ENCODE assay signal across 25 cellular contexts in genomic region chr17:48676963-48677558, GRCh38. TPM values are rescaled to one million over a fixed set of nuclear protein-coding genes. Genes with fewer than 3 reads are reported as not detected.
"Had no signal": no experiment of that assay in that cellular context is flagged by ENCODE, and none has a peak within 500 bp of the region (broad histone marks: within the 10 kb centered on the region; RNA-seq: fewer than 3 reads in every experiment).

No MANE protein-coding gene starts in this region.

- ATAC-seq: heart left ventricle; stimulated activated memory B cell treated with anti-CD40 and anti-IgM and Interleukin-4, amounts not matched to agents 10 μg/mL and 1 μg/mL and 100 μg/mL, for 72 hours had no signal

- H3K4me3 ChIP-seq: heart left ventricle, prostate gland, spleen, tibial artery, upper lobe of left lung, uterus had no signal

- H3K36me3 Mint-ChIP-seq: naive B cell; stimulated activated memory B cell treated with anti-CD40 and anti-IgM and Interleukin-4, amounts not matched to agents 10 μg/mL and 1 μg/mL and 100 μg/mL, for 72 hours had no signal

- H3K36me3 ChIP-seq: heart left ventricle, prostate gland, spleen, tibial artery, upper lobe of left lung, uterus had no signal

- H3K9me3 Mint-ChIP-seq: naive B cell; nephron; stimulated activated memory B cell treated with anti-CD40 and anti-IgM and Interleukin-4, amounts not matched to agents 10 μg/mL and 1 μg/mL and 100 μg/mL, for 72 hours; stimulated activated naive CD8-positive, alpha-beta T cell treated with anti-CD3 and anti-CD28 coated beads, Interleukin-15, Interleukin-2, amounts not matched to agents 100 ng/mL and 50 ng/mL, for 24 hours had no signal

- DNase-seq: dermis blood vessel endothelial cell; heart left ventricle; hippocampal formation; kidney glomerular epithelial cell; mesendoderm; naive B cell; occipital lobe; spleen; stimulated activated CD4-positive, alpha-beta T cell treated with anti-CD3 and anti-CD28 coated beads, Interleukin-15, amount 100 ng/mL, for 24 hours; stimulated activated CD4-positive, alpha-beta T cell treated with anti-CD3 and anti-CD28 coated beads, Interleukin-1b, Interleukin-23, amount 100 ng/mL, for 48 hours; stimulated activated CD4-positive, alpha-beta T cell treated with anti-CD3 and anti-CD28 coated beads, Interleukin-4, amount 100 ng/mL, for 24 hours; tibial artery; upper lobe of left lung; uterus had no signal

- H3K4me1 ChIP-seq: parathyroid adenoma, prostate gland had no signal

- FAIRE-seq: frontal cortex had no signal

- H3K4me1 Mint-ChIP-seq: nephron; stimulated activated memory B cell treated with anti-CD40 and anti-IgM and Interleukin-4, amounts not matched to agents 10 μg/mL and 1 μg/mL and 100 μg/mL, for 72 hours had no signal

- H3K27ac ChIP-seq: heart left ventricle, parathyroid adenoma, prostate gland, spleen, tibial artery, upper lobe of left lung, uterus had no signal

- H3K4me3 Mint-ChIP-seq: naive B cell; nephron; stimulated activated memory B cell treated with anti-CD40 and anti-IgM and Interleukin-4, amounts not matched to agents 10 μg/mL and 1 μg/mL and 100 μg/mL, for 72 hours; stimulated activated naive CD8-positive, alpha-beta T cell treated with anti-CD3 and anti-CD28 coated beads, Interleukin-15, Interleukin-2, amounts not matched to agents 100 ng/mL and 50 ng/mL, for 24 hours had no signal

- H3K27ac Mint-ChIP-seq: nephron; stimulated activated memory B cell treated with anti-CD40 and anti-IgM and Interleukin-4, amounts not matched to agents 10 μg/mL and 1 μg/mL and 100 μg/mL, for 72 hours; stimulated activated naive CD8-positive, alpha-beta T cell treated with anti-CD3 and anti-CD28 coated beads, Interleukin-15, Interleukin-2, amounts not matched to agents 100 ng/mL and 50 ng/mL, for 24 hours had no signal

- H3K9me3 ChIP-seq: heart left ventricle, prostate gland, spleen, tibial artery, upper lobe of left lung, uterus had no signal

- H3K79me2 ChIP-seq: parathyroid adenoma had no signal

RNA-seq across cellular contexts. Expression of gene PRAC1, which starts 45.3 kb away (rescaled TPM):
- total RNA-seq: dermis blood vessel endothelial cell, frontal cortex, glomerular endothelial cell, heart left ventricle, liver, lung microvascular endothelial cell, occipital lobe, renal cortical epithelial cell, spleen, temporal lobe, upper lobe of left lung, uterus had no signal
- polyA plus RNA-seq: heart left ventricle, liver, spleen had no signal

RNA-seq across cellular contexts. Expression of gene PRAC2, which starts 45.9 kb away (rescaled TPM):
- total RNA-seq: dermis blood vessel endothelial cell, frontal cortex, glomerular endothelial cell, heart left ventricle, liver, lung microvascular endothelial cell, occipital lobe, renal cortical epithelial cell, spleen, temporal lobe, upper lobe of left lung, uterus had no signal
- polyA plus RNA-seq: heart left ventricle, liver, spleen had no signal

RNA-seq across cellular contexts. Expression of gene HOXB9, which starts 50.9 kb away (rescaled TPM):
- total RNA-seq: frontal cortex, heart left ventricle, liver, lung microvascular endothelial cell, occipital lobe, temporal lobe had no signal
- polyA plus RNA-seq: heart left ventricle, liver had no signal

RNA-seq across cellular contexts. Expression of gene HOXB13, which starts 51.5 kb away (rescaled TPM):
- total RNA-seq: dermis blood vessel endothelial cell, frontal cortex, glomerular endothelial cell, heart left ventricle, liver, lung microvascular endothelial cell, spleen, temporal lobe, upper lobe of left lung, uterus had no signal
- polyA plus RNA-seq: heart left ventricle, liver had no signal
